Comparison of ENCODE assay signal across 1 cellular context in the genomic region with DNA sequence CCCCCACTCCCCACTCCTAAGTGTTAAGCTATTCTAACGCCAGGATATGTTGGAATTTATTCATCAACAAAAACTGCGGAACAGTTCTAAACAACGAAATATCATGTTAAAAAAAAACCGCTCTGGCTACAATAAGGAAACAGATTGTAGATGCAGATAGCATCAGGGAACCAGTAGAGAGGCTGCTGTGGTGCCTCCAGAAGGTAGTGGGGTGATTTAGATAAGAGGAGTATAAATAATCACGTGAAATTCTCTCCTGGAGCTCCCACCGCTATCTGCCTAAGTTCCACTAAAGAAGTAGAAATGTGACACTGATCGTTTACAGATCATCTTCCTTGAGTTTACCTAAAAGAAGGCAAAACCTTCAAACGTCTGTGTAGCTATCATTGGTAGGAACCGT.
TF ChIP-seq lines count a peak whose summit lies in the region.

No MANE protein-coding gene starts in this region.

TF ChIP-seq in K562, 482 proteins besides CTCF, POLR2A, EP300 and RAD21 (continues in another document):
- peak; percentile 78 for TF ChIP-seq CBFA2T3 (IDR thresholded peaks at IDR 0.05)
- TF ChIP-seq GATA2 (CRISPR knock-in tag; IDR thresholded peaks at IDR 0.05), result peak; percentile 55; the same call in 1 of the 2 replicates
- peak; percentile 66; the same call in 1 of the 2 replicates for TF ChIP-seq CTBP1 (IDR thresholded peaks at IDR 0.05; ENCODE audit: borderline replicate concordance)
- TF ChIP-seq MYC (IDR thresholded peaks at IDR 0.05; ENCODE audit: low read depth, low read length), result no peak
- TF ChIP-seq MYC (CRISPR knock-in tag; IDR thresholded peaks at IDR 0.05; ENCODE audit: borderline replicate concordance, low read depth), result no peak
- TF ChIP-seq, protein P1, sequence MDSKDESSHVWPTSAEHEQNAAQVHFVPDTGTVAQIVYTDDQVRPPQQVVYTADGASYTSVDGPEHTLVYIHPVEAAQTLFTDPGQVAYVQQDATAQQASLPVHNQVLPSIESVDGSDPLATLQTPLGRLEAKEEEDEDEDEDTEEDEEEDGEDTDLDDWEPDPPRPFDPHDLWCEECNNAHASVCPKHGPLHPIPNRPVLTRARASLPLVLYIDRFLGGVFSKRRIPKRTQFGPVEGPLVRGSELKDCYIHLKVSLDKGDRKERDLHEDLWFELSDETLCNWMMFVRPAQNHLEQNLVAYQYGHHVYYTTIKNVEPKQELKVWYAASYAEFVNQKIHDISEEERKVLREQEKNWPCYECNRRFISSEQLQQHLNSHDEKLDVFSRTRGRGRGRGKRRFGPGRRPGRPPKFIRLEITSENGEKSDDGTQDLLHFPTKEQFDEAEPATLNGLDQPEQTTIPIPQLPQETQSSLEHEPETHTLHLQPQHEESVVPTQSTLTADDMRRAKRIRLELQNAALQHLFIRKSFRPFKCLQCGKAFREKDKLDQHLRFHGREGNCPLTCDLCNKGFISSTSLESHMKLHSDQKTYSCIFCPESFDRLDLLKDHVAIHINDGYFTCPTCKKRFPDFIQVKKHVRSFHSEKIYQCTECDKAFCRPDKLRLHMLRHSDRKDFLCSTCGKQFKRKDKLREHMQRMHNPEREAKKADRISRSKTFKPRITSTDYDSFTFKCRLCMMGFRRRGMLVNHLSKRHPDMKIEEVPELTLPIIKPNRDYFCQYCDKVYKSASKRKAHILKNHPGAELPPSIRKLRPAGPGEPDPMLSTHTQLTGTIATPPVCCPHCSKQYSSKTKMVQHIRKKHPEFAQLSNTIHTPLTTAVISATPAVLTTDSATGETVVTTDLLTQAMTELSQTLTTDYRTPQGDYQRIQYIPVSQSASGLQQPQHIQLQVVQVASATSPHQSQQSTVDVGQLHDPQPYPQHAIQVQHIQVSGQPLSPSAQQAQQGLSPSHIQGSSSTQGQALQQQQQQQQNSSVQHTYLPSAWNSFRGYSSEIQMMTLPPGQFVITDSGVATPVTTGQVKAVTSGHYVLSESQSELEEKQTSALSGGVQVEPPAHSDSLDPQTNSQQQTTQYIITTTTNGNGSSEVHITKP (IDR thresholded peaks at IDR 0.05; ENCODE audit: partially characterized antibody), result no peak
- TF ChIP-seq ZNF384 (IDR thresholded peaks at IDR 0.05; ENCODE audit: low read depth, low read length), result peak; percentile 78
- 0 out of 4 replicates have a peak, but pooled peaks of 1 of the 2 experiments have one; percentile 28 for TF ChIP-seq NRF1 (conservative IDR thresholded peaks at IDR 0.05 in 1 of 2, IDR thresholded peaks at IDR 0.05 in 1 of 2)
- TF ChIP-seq SMARCA4 (IDR thresholded peaks at IDR 0.05), result peak; percentile 68; the same call in 1 of the 2 replicates
- peak; percentile 30 for TF ChIP-seq CCNT2 (IDR thresholded peaks at IDR 0.05; ENCODE audit: borderline replicate concordance, extremely low read depth, insufficient read length, low read depth, low read length)
- peak; percentile 60; the same call in 1 of the 2 replicates for TF ChIP-seq CBFA2T2 (conservative IDR thresholded peaks at IDR 0.05)
- TF ChIP-seq, protein P2, sequence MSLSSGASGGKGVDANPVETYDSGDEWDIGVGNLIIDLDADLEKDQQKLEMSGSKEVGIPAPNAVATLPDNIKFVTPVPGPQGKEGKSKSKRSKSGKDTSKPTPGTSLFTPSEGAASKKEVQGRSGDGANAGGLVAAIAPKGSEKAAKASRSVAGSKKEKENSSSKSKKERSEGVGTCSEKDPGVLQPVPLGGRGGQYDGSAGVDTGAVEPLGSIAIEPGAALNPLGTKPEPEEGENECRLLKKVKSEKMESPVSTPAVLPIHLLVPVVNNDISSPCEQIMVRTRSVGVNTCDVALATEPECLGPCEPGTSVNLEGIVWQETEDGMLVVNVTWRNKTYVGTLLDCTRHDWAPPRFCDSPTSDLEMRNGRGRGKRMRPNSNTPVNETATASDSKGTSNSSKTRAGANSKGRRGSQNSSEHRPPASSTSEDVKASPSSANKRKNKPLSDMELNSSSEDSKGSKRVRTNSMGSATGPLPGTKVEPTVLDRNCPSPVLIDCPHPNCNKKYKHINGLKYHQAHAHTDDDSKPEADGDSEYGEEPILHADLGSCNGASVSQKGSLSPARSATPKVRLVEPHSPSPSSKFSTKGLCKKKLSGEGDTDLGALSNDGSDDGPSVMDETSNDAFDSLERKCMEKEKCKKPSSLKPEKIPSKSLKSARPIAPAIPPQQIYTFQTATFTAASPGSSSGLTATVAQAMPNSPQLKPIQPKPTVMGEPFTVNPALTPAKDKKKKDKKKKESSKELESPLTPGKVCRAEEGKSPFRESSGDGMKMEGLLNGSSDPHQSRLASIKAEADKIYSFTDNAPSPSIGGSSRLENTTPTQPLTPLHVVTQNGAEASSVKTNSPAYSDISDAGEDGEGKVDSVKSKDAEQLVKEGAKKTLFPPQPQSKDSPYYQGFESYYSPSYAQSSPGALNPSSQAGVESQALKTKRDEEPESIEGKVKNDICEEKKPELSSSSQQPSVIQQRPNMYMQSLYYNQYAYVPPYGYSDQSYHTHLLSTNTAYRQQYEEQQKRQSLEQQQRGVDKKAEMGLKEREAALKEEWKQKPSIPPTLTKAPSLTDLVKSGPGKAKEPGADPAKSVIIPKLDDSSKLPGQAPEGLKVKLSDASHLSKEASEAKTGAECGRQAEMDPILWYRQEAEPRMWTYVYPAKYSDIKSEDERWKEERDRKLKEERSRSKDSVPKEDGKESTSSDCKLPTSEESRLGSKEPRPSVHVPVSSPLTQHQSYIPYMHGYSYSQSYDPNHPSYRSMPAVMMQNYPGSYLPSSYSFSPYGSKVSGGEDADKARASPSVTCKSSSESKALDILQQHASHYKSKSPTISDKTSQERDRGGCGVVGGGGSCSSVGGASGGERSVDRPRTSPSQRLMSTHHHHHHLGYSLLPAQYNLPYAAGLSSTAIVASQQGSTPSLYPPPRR (CRISPR knock-in tag; IDR thresholded peaks at IDR 0.05; ENCODE audit: borderline replicate concordance), result no peak
- peak in 1 of 2 experiments; percentile 77; a peak in 2 of 4 replicates for TF ChIP-seq RCOR1 (IDR thresholded peaks at IDR 0.05; ENCODE audit: borderline replicate concordance in 1 of 2, low read depth in 2 of 2, low read length in 2 of 2)
- peak; percentile 83 for TF ChIP-seq ARID1B (IDR thresholded peaks at IDR 0.05)
- TF ChIP-seq ARNT (IDR thresholded peaks at IDR 0.05), result no peak
- TF ChIP-seq SOX6 (IDR thresholded peaks at IDR 0.05), result peak; percentile 94
- peak; percentile 84 for TF ChIP-seq TEAD4 (IDR thresholded peaks at IDR 0.05; ENCODE audit: low read length)
- TF ChIP-seq TEAD4 (CRISPR knock-in tag; IDR thresholded peaks at IDR 0.05; ENCODE audit: borderline replicate concordance), result no peak
- peak; percentile 75 for TF ChIP-seq FOXM1 (IDR thresholded peaks at IDR 0.05; ENCODE audit: low read depth)
- TF ChIP-seq FOXM1 (CRISPR knock-in tag; IDR thresholded peaks at IDR 0.05; ENCODE audit: low read depth), result no peak
- TF ChIP-seq PML (IDR thresholded peaks at IDR 0.05; ENCODE audit: low read length), result peak; percentile 54; the same call in 1 of the 2 replicates
- TF ChIP-seq TRIM24 (IDR thresholded peaks at IDR 0.05), result 0 out of 4 replicates have a peak, but pooled peaks of 1 of the 2 experiments have one; percentile 34
- TF ChIP-seq MEIS2 (IDR thresholded peaks at IDR 0.05; ENCODE audit: partially characterized antibody), result peak; percentile 46
- TF ChIP-seq MTA2 (IDR thresholded peaks at IDR 0.05; ENCODE audit: low read depth), result peak; percentile 71
- TF ChIP-seq LEF1 (IDR thresholded peaks at IDR 0.05), result peak; percentile 64
- TF ChIP-seq, protein P3, sequence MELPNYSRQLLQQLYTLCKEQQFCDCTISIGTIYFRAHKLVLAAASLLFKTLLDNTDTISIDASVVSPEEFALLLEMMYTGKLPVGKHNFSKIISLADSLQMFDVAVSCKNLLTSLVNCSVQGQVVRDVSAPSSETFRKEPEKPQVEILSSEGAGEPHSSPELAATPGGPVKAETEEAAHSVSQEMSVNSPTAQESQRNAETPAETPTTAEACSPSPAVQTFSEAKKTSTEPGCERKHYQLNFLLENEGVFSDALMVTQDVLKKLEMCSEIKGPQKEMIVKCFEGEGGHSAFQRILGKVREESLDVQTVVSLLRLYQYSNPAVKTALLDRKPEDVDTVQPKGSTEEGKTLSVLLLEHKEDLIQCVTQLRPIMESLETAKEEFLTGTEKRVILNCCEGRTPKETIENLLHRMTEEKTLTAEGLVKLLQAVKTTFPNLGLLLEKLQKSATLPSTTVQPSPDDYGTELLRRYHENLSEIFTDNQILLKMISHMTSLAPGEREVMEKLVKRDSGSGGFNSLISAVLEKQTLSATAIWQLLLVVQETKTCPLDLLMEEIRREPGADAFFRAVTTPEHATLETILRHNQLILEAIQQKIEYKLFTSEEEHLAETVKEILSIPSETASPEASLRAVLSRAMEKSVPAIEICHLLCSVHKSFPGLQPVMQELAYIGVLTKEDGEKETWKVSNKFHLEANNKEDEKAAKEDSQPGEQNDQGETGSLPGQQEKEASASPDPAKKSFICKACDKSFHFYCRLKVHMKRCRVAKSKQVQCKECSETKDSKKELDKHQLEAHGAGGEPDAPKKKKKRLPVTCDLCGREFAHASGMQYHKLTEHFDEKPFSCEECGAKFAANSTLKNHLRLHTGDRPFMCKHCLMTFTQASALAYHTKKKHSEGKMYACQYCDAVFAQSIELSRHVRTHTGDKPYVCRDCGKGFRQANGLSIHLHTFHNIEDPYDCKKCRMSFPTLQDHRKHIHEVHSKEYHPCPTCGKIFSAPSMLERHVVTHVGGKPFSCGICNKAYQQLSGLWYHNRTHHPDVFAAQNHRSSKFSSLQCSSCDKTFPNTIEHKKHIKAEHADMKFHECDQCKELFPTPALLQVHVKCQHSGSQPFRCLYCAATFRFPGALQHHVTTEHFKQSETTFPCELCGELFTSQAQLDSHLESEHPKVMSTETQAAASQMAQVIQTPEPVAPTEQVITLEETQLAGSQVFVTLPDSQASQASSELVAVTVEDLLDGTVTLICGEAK (IDR thresholded peaks at IDR 0.05), result 0 out of 2 replicates have a peak, but pooled peaks have one; percentile 31
- TF ChIP-seq, protein P3 (CRISPR knock-in tag; IDR thresholded peaks at IDR 0.05), result no peak
- peak; percentile 63; the same call in 1 of the 2 replicates for TF ChIP-seq SMARCE1 (IDR thresholded peaks at IDR 0.05)
- TF ChIP-seq L3MBTL2 (IDR thresholded peaks at IDR 0.05), result 0 out of 2 replicates have a peak, but pooled peaks have one; percentile 37
- TF ChIP-seq DPF2 (IDR thresholded peaks at IDR 0.05), result peak; percentile 73; the same call in 1 of the 2 replicates
- TF ChIP-seq, protein P4, sequence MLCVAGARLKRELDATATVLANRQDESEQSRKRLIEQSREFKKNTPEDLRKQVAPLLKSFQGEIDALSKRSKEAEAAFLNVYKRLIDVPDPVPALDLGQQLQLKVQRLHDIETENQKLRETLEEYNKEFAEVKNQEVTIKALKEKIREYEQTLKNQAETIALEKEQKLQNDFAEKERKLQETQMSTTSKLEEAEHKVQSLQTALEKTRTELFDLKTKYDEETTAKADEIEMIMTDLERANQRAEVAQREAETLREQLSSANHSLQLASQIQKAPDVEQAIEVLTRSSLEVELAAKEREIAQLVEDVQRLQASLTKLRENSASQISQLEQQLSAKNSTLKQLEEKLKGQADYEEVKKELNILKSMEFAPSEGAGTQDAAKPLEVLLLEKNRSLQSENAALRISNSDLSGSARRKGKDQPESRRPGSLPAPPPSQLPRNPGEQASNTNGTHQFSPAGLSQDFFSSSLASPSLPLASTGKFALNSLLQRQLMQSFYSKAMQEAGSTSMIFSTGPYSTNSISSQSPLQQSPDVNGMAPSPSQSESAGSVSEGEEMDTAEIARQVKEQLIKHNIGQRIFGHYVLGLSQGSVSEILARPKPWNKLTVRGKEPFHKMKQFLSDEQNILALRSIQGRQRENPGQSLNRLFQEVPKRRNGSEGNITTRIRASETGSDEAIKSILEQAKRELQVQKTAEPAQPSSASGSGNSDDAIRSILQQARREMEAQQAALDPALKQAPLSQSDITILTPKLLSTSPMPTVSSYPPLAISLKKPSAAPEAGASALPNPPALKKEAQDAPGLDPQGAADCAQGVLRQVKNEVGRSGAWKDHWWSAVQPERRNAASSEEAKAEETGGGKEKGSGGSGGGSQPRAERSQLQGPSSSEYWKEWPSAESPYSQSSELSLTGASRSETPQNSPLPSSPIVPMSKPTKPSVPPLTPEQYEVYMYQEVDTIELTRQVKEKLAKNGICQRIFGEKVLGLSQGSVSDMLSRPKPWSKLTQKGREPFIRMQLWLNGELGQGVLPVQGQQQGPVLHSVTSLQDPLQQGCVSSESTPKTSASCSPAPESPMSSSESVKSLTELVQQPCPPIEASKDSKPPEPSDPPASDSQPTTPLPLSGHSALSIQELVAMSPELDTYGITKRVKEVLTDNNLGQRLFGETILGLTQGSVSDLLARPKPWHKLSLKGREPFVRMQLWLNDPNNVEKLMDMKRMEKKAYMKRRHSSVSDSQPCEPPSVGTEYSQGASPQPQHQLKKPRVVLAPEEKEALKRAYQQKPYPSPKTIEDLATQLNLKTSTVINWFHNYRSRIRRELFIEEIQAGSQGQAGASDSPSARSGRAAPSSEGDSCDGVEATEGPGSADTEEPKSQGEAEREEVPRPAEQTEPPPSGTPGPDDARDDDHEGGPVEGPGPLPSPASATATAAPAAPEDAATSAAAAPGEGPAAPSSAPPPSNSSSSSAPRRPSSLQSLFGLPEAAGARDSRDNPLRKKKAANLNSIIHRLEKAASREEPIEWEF (CRISPR knock-in tag; IDR thresholded peaks at IDR 0.05), result no peak
